Comparison of ENCODE assay signal across 8 cellular contexts in the genomic region with DNA sequence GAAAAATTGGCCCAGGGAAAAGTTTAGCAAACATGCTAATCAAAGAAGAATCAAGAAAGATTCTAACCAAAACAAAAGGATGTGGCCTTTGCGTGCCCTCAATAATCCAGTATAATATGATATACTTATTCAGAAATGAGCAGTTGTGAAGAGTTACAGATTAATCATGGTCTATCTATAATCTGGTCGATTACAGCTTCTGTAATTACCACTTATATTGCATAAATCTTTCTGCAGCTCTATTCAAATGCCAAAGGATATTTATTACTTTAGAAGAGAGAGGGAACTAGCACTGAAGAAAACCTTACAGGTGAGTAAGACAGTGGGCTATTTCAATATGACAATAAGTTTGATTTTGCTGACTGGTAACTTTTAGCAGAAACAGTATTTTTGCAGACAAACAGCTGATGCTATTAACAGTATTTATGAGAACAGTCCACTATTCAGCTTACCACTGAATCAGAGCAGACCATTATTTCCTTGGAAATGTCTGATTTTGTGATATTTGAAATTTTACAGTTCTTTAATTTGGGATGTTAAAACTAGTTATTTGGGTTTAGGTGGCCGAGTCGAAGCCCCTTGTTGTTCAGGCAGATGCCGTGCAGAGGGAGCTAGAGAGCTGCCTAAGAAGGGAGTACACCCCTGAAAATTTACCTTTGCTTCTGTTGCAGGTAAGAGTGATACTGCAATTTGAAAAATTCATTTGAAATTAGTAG.
DNase-seq lines count a peak whose midpoint lies in the region; ATAC-seq and TF ChIP-seq lines count a peak whose summit lies in the region.

No MANE protein-coding gene starts in this region.

- H3K9me3 ChIP-seq in uterus, result no peaks in the 10 kb centered on the region

- H3K4me3 ChIP-seq in HL-60 (replicated peaks; ENCODE audit: insufficient read depth, low read length) (no peak overlapping the region), uterus (no peak overlapping the region)

- H3K27me3 Mint-ChIP-seq in Calu3 (ENCODE audit: unreplicated experiment), result peaks cover 46% of the 10 kb centered on the region
- H3K27me3 Mint-ChIP-seq in progenitor cell of endocrine pancreas, result peaks cover 14% of the 10 kb centered on the region

- no peak for ATAC-seq in HG03439 (IDR thresholded peaks at IDR 0.05; ENCODE audit: unreplicated experiment)

- DNase-seq in Calu3 (peak; percentile 67), HL-60 (ENCODE audit: low read depth in 1 of 2, low spot score in 1 of 2) (peak; percentile 28 to 47), RPMI8226 (peak; percentile 60), glomerular visceral epithelial cell (ENCODE audit: extremely low spot score) (peak; percentile 40), progenitor cell of endocrine pancreas (ENCODE audit: low spot score, unreplicated experiment) (peak; percentile 42), uterus (peak; percentile 21 to 30)
- DNase-seq in activated T-helper 9 cell treated with anti-CD3 and anti-CD28 coated beads, Interleukin-2, amount 50 U/mL, for 16 hours (ENCODE audit: low read depth), result peak; percentile 28

- TF ChIP-seq CTCF in Calu3 (IDR thresholded peaks at IDR 0.05; ENCODE audit: unreplicated experiment) (peak; percentile 82), HL-60 (IDR thresholded peaks at IDR 0.05; ENCODE audit: insufficient read depth, low read length) (peak; percentile 74), progenitor cell of endocrine pancreas (IDR thresholded peaks at IDR 0.05; ENCODE audit: unreplicated experiment) (peak; percentile 98), uterus (IDR thresholded peaks at IDR 0.05) (peak; percentile 67 to 76 (median 72))

- H3K36me3 ChIP-seq in uterus, result no peaks in the 10 kb centered on the region

- no peak overlapping the region for H3K27ac ChIP-seq in HL-60 (replicated peaks)
- H3K27ac ChIP-seq in uterus, result no peak overlapping the region

- TF ChIP-seq POLR2A in uterus (IDR thresholded peaks at IDR 0.05), result no peak

- no TSS peak for BruUV-seq in Calu3 (replicated peaks; lab: Mats Ljungman, UMichigan)

- H3K36me3 Mint-ChIP-seq in Calu3 (ENCODE audit: insufficient read depth, unreplicated experiment), result no peaks in the 10 kb centered on the region
- H3K36me3 Mint-ChIP-seq in progenitor cell of endocrine pancreas (ENCODE audit: insufficient read depth), result peaks cover 5% of the 10 kb centered on the region

- intact Hi-C loops in Calu3 (cut with micrococcal nuclease; ENCODE audit: unreplicated experiment) (loop anchor here (1.0 kb wide), 2 partner anchors 196 to 210 kb away; no protein-coding TSS in a partner anchor), uterus (cut with DNase I; ENCODE audit: low total_unique reads) (loop anchor here (10.0 kb wide), 1 partner anchor 207 kb away; no protein-coding TSS in a partner anchor)

- no peaks in the 10 kb centered on the region for H3K4me1 ChIP-seq in uterus

- H3K9me3 Mint-ChIP-seq in Calu3 (ENCODE audit: low read depth, unreplicated experiment) (peaks cover 4% of the 10 kb centered on the region), progenitor cell of endocrine pancreas (ENCODE audit: low read depth) (peaks cover 9% of the 10 kb centered on the region)

- H3K27me3 ChIP-seq in HL-60 (ENCODE audit: insufficient read depth, poor library complexity, severe bottlenecking) (no peaks in the 10 kb centered on the region), uterus (no peaks in the 10 kb centered on the region)

- H3K4me1 Mint-ChIP-seq in Calu3 (ENCODE audit: low read depth, unreplicated experiment) (no peaks in the 10 kb centered on the region), progenitor cell of endocrine pancreas (ENCODE audit: low read depth) (peaks cover 28% of the 10 kb centered on the region)

- CTCF ChIA-PET in Calu3 (lab: Charles Lee), result interaction anchor here (0.9 to 2.1 kb wide), 7 partner anchors 10 to 252 kb away, joined by 3 to 22 read pairs (median 4); partner anchors contain the start of gene CD164

- H3K27ac Mint-ChIP-seq in Calu3 (ENCODE audit: unreplicated experiment), result no peak overlapping the region
- no peak overlapping the region for H3K27ac Mint-ChIP-seq in progenitor cell of endocrine pancreas

- H3K4me3 Mint-ChIP-seq in Calu3 (ENCODE audit: low read depth, unreplicated experiment) (no peak overlapping the region), progenitor cell of endocrine pancreas (ENCODE audit: low read depth) (no peak overlapping the region)
